In genomic region chr17:27256225-27257030, GRCh38 we compare ENCODE assay signal across 13 cellular contexts. TPM values are rescaled to one million over a fixed set of nuclear protein-coding genes. Genes with fewer than 3 reads are reported as not detected.
DNase-seq lines count a peak whose midpoint lies in the region; ATAC-seq lines count a peak whose summit lies in the region.
"Had no signal": no experiment of that assay in that cellular context is flagged by ENCODE, and none has a peak within 500 bp of the region (broad histone marks: within the 10 kb centered on the region; RNA-seq: fewer than 3 reads in every experiment).

No MANE protein-coding gene starts in this region.

- DNase-seq in SIG-M5 treated with dmso at 0.1 percent for 504 hours (lab: John Stamatoyannopoulos, UW; ENCODE audit: unreplicated experiment), result peak; percentile 34
- DNase-seq in SIG-M5 (lab: John Stamatoyannopoulos, UW), result no peak
- no peak for DNase-seq in activated CD4-positive, alpha-beta T cell treated with anti-CD3 and anti-CD28 coated beads, Interleukin-2, amount 50 U/mL, for 4 hours
- DNase-seq in OCI-M2 (lab: John Stamatoyannopoulos, UW; ENCODE audit: unreplicated experiment), result no peak
- no peak for DNase-seq in hepatic stellate cell (ENCODE audit: low spot score)
- DNase-seq: activated T-cell treated with anti-CD3 and anti-CD28 coated beads, Interleukin-2, amount 50 U/mL, for 4 hours; cerebellar nuclear complex; GF-D8; NCI-H1417 treated with DMSO at 0.1 percent for 48 hours; stimulated activated naive CD8-positive, alpha-beta T cell treated with anti-CD3 and anti-CD28 coated beads, Interleukin-15, amount 100 ng/mL, for 72 hours had no signal

- H3K27ac ChIP-seq in muscle layer of duodenum (ENCODE audit: low read length) (peak overlapping the region; percentile 77), urinary bladder (ENCODE audit: low read depth) (peak overlapping the region; percentile 23)

- H3K4me3 ChIP-seq in muscle layer of duodenum (ENCODE audit: low read depth in 1 of 2, low read length in 2 of 2), result no peak overlapping the region
- no peak overlapping the region for H3K4me3 ChIP-seq in urinary bladder (ENCODE audit: low read depth, low read length)

- H3K4me1 ChIP-seq in muscle layer of duodenum (ENCODE audit: control insufficient read depth in 1 of 2, insufficient read depth in 2 of 2, low read length in 2 of 2) (peaks cover 4 to 16% of the 10 kb centered on the region in 2 donors), urinary bladder (ENCODE audit: insufficient read depth) (no peaks in the 10 kb centered on the region)

- H3K27me3 ChIP-seq in muscle layer of duodenum (ENCODE audit: low read depth, low read length), result no peaks in the 10 kb centered on the region

- no peaks in the 10 kb centered on the region for H3K36me3 ChIP-seq in muscle layer of duodenum (ENCODE audit: control insufficient read depth in 1 of 2, insufficient read depth in 2 of 2, low read length in 2 of 2)
- H3K36me3 ChIP-seq in urinary bladder (ENCODE audit: insufficient read depth), result no peaks in the 10 kb centered on the region

- no peaks in the 10 kb centered on the region for H3K9me3 ChIP-seq in muscle layer of duodenum (ENCODE audit: control insufficient read depth in 1 of 2, low read length in 2 of 2)

- 50% methylated on average over 5 of the region's 5 CpGs for WGBS in urinary bladder

- ATAC-seq in esophagus mucosa, result peak; percentile 47
- ATAC-seq: activated T-cell treated with anti-CD3 and anti-CD28 coated beads, Interleukin-2, amount 50 U/mL, for 4 hours; stimulated activated naive CD8-positive, alpha-beta T cell treated with anti-CD3 and anti-CD28 coated beads, Interleukin-15, amount 100 ng/mL, for 72 hours had no signal

RNA-seq across cellular contexts. Expression of gene WSB1, which starts 37.5 kb away (rescaled TPM):
- total RNA-seq in esophagus mucosa (79.4 TPM), urinary bladder (400 TPM)
- polyA plus RNA-seq in urinary bladder, result 118 TPM
